Comparison of ENCODE assay signal across 1 cellular context in the genomic region with DNA sequence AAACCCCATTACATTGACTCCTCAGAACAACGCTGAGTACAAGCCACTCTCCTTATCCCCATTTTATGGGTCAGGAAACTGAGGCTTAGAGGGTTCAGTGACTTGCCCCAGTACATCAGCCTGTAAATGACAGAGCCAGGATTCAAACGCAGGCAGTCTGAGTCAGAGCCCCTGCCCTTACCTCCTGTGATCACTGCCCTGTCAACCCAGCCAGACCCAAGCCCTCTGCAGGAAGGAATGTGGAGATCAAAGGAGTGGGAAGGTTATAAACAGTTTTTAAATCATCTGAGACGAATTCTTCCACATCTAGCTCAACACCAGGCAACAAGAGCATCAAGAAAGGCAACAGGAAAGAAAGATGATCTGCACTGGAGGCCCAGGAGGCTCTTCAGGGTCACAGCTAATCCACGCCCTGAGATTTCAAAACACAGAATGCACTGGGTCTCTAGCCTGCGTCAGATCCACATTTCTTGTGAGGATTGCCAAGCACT.
TF ChIP-seq lines count a peak whose summit lies in the region.

No MANE protein-coding gene starts in this region.

TF ChIP-seq in K562, 482 proteins besides CTCF, POLR2A, EP300 and RAD21 (continues in another document):
- TF ChIP-seq ZNF830 (CRISPR knock-in tag; IDR thresholded peaks at IDR 0.05) (no peak), SMARCA5 (IDR thresholded peaks at IDR 0.05) (peak; percentile 89), ZNF431 (CRISPR knock-in tag; IDR thresholded peaks at IDR 0.05) (no peak), ADNP (tag; IDR thresholded peaks at IDR 0.05) (peak; percentile 67), TEAD1 (CRISPR knock-in tag; IDR thresholded peaks at IDR 0.05) (peak; percentile 96 to 100), LARP7 (IDR thresholded peaks at IDR 0.05) (no peak), TBL1XR1 (IDR thresholded peaks at IDR 0.05; ENCODE audit: low read length in 2 of 2) (no peak), HDAC1 (IDR thresholded peaks at IDR 0.05) (peak in 1 of 2 experiments; percentile 68; a peak in 2 of 4 replicates), ZNF282 (CRISPR knock-in tag; IDR thresholded peaks at IDR 0.05) (no peak), FOXK2 (conservative IDR thresholded peaks at IDR 0.05 in 1 of 2, IDR thresholded peaks at IDR 0.05 in 1 of 2; ENCODE audit: low read depth in 2 of 2) (0 out of 4 replicates have a peak, but pooled peaks of 1 of the 2 experiments have one; percentile 16), ZNF408 (CRISPR knock-in tag; IDR thresholded peaks at IDR 0.05; ENCODE audit: low read depth) (no peak), COPS2 (conservative IDR thresholded peaks at IDR 0.05) (no peak), POLR2AphosphoS5 (IDR thresholded peaks at IDR 0.05; ENCODE audit: control insufficient read depth, insufficient read depth, low read depth, low read length) (no peak), CBX3 (IDR thresholded peaks at IDR 0.05; ENCODE audit: borderline replicate concordance in 1 of 2, low read length in 2 of 2) (peak in 1 of 2 experiments; percentile 70; a peak in 2 of 3 replicates), PKNOX1 (IDR thresholded peaks at IDR 0.05) (peak; percentile 49; the same call in 1 of the 2 replicates), ESRRA (IDR thresholded peaks at IDR 0.05; ENCODE audit: borderline replicate concordance, low read depth) (peak; percentile 66; the same call in 1 of the 2 replicates), XRCC4 (IDR thresholded peaks at IDR 0.05; ENCODE audit: extremely low read depth, insufficient read depth, insufficient read length) (no peak), PTBP1 (IDR thresholded peaks at IDR 0.05; ENCODE audit: low read depth, low read length) (0 out of 2 replicates have a peak, but pooled peaks have one; percentile 43), TRIM28 (IDR thresholded peaks at IDR 0.05) (0 out of 2 replicates have a peak, but pooled peaks have one; percentile 20), MYBL2 (IDR thresholded peaks at IDR 0.05; ENCODE audit: low read depth) (0 out of 2 replicates have a peak, but pooled peaks have one; percentile 16), MYBL2 (CRISPR knock-in tag; IDR thresholded peaks at IDR 0.05; ENCODE audit: borderline replicate concordance) (no peak), ASH1L (IDR thresholded peaks at IDR 0.05; ENCODE audit: borderline replicate concordance, low read depth, partially characterized antibody) (no peak), MLLT1 (IDR thresholded peaks at IDR 0.05) (peak; percentile 59 to 79; a peak in 2 of 4 replicates), CBFA2T3 (IDR thresholded peaks at IDR 0.05) (no peak), TEAD4 (IDR thresholded peaks at IDR 0.05; ENCODE audit: low read length) (peak; percentile 93), TEAD4 (CRISPR knock-in tag; IDR thresholded peaks at IDR 0.05; ENCODE audit: borderline replicate concordance) (peak; percentile 82; the same call in 1 of the 2 replicates), ZHX1 (conservative IDR thresholded peaks at IDR 0.05; ENCODE audit: low read length) (no peak), LEF1 (IDR thresholded peaks at IDR 0.05) (peak; percentile 95), ZNF79 (CRISPR knock-in tag; IDR thresholded peaks at IDR 0.05; ENCODE audit: low read depth) (no peak), MEF2D (tag; conservative IDR thresholded peaks at IDR 0.05; ENCODE audit: low read depth) (no peak), ZNF324 (CRISPR knock-in tag; IDR thresholded peaks at IDR 0.05) (no peak), CREM (IDR thresholded peaks at IDR 0.05; ENCODE audit: low read depth) (peak; percentile 27; the same call in 1 of the 2 replicates), ZNF57 (CRISPR knock-in tag; IDR thresholded peaks at IDR 0.05) (no peak), HMG20A (CRISPR knock-in tag; conservative IDR thresholded peaks at IDR 0.05) (no peak), TAL1 (IDR thresholded peaks at IDR 0.05) (no peak), ATF7 (IDR thresholded peaks at IDR 0.05) (0 out of 2 replicates have a peak, but pooled peaks have one; percentile 4), ZNF644 (tag; IDR thresholded peaks at IDR 0.05; ENCODE audit: low read depth) (no peak), CBX8 (IDR thresholded peaks at IDR 0.05; ENCODE audit: borderline replicate concordance, extremely low read depth, low read depth, low read length, poor library complexity, severe bottlenecking) (no peak), NKRF (IDR thresholded peaks at IDR 0.05; ENCODE audit: borderline replicate concordance) (no peak), EGR1 (conservative IDR thresholded peaks at IDR 0.05) (no peak), ZEB2 (IDR thresholded peaks at IDR 0.05) (0 out of 2 replicates have a peak, but pooled peaks have one; percentile 11), SRSF7 (optimal IDR thresholded peaks at IDR 0.05; ENCODE audit: low read depth, low read length) (no peak), XRCC3 (IDR thresholded peaks at IDR 0.05) (no peak), CEBPG (CRISPR knock-in tag; IDR thresholded peaks at IDR 0.05) (no peak), CEBPG (tag; conservative IDR thresholded peaks at IDR 0.05 in 1 of 2, IDR thresholded peaks at IDR 0.05 in 1 of 2) (no peak), ZFP36 (IDR thresholded peaks at IDR 0.05; ENCODE audit: low read depth, low read length, partially characterized antibody) (peak; percentile 65), NR3C1 (CRISPR knock-in tag; IDR thresholded peaks at IDR 0.05) (no peak), TFE3 (CRISPR knock-in tag; IDR thresholded peaks at IDR 0.05) (no peak), RBM25 (IDR thresholded peaks at IDR 0.05; ENCODE audit: low read depth, low read length, severe bottlenecking) (peak; percentile 98), SLC30A9 (CRISPR knock-in tag; IDR thresholded peaks at IDR 0.05) (no peak), HDGF (IDR thresholded peaks at IDR 0.05) (0 out of 2 replicates have a peak, but pooled peaks have one; percentile 60), MCM5 (IDR thresholded peaks at IDR 0.05; ENCODE audit: low read depth) (no peak), TARDBP (IDR thresholded peaks at IDR 0.05) (no peak), BCOR (IDR thresholded peaks at IDR 0.05) (peak; percentile 95), XRCC5 (IDR thresholded peaks at IDR 0.05; ENCODE audit: low read depth, low read length) (peak; percentile 72; the same call in 1 of the 2 replicates), FOXJ3 (CRISPR knock-in tag; IDR thresholded peaks at IDR 0.05) (no peak), KDM1A (IDR thresholded peaks at IDR 0.05) (peak; percentile 89 to 90), KLF6 (CRISPR knock-in tag; IDR thresholded peaks at IDR 0.05; ENCODE audit: borderline replicate concordance) (no peak), CAMTA2 (CRISPR knock-in tag; conservative IDR thresholded peaks at IDR 0.05) (no peak)
- TF ChIP-seq, protein P1, sequence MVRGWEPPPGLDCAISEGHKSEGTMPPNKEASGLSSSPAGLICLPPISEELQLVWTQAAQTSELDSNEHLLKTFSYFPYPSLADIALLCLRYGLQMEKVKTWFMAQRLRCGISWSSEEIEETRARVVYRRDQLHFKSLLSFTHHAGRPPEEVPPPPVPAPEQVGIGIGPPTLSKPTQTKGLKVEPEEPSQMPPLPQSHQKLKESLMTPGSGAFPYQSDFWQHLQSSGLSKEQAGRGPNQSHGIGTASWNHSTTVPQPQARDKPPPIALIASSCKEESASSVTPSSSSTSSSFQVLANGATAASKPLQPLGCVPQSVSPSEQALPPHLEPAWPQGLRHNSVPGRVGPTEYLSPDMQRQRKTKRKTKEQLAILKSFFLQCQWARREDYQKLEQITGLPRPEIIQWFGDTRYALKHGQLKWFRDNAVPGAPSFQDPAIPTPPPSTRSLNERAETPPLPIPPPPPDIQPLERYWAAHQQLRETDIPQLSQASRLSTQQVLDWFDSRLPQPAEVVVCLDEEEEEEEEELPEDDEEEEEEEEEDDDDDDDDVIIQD (CRISPR knock-in tag; IDR thresholded peaks at IDR 0.05): no peak
- TF ChIP-seq, protein P2, sequence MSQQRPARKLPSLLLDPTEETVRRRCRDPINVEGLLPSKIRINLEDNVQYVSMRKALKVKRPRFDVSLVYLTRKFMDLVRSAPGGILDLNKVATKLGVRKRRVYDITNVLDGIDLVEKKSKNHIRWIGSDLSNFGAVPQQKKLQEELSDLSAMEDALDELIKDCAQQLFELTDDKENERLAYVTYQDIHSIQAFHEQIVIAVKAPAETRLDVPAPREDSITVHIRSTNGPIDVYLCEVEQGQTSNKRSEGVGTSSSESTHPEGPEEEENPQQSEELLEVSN (IDR thresholded peaks at IDR 0.05; ENCODE audit: borderline replicate concordance in 1 of 2, extremely low read depth in 1 of 2, insufficient read depth in 1 of 2, insufficient read length in 1 of 2, low read depth in 1 of 2, low read length in 1 of 2, poor library complexity in 1 of 2, severe bottlenecking in 1 of 2): no peak
- TF ChIP-seq, protein P3, sequence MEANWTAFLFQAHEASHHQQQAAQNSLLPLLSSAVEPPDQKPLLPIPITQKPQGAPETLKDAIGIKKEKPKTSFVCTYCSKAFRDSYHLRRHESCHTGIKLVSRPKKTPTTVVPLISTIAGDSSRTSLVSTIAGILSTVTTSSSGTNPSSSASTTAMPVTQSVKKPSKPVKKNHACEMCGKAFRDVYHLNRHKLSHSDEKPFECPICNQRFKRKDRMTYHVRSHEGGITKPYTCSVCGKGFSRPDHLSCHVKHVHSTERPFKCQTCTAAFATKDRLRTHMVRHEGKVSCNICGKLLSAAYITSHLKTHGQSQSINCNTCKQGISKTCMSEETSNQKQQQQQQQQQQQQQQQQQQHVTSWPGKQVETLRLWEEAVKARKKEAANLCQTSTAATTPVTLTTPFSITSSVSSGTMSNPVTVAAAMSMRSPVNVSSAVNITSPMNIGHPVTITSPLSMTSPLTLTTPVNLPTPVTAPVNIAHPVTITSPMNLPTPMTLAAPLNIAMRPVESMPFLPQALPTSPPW (CRISPR knock-in tag; IDR thresholded peaks at IDR 0.05): no peak; the same call in 1 of the 2 replicates
